Comparison of ENCODE assay signal across 8 cellular contexts in genomic region chr3:10783360-10784346, GRCh38. TPM values are rescaled to one million over a fixed set of nuclear protein-coding genes. Genes with fewer than 3 reads are reported as not detected.
DNase-seq lines count a peak whose midpoint lies in the region; ATAC-seq and TF ChIP-seq lines count a peak whose summit lies in the region.
"Had no signal": no experiment of that assay in that cellular context is flagged by ENCODE, and none has a peak within 500 bp of the region (broad histone marks: within the 10 kb centered on the region; RNA-seq: fewer than 3 reads in every experiment).

No MANE protein-coding gene starts in this region.

- no TSS peak for BruUV-seq in Caco-2 (replicated peaks; lab: Mats Ljungman, UMichigan)

- ATAC-seq in GM19395 (IDR thresholded peaks at IDR 0.05; ENCODE audit: unreplicated experiment): peak; percentile 65
- ATAC-seq in HG03039 (IDR thresholded peaks at IDR 0.05; ENCODE audit: unreplicated experiment): no peak
- ATAC-seq in HG03354 (IDR thresholded peaks at IDR 0.05; ENCODE audit: poor library complexity, severe bottlenecking, unreplicated experiment): no peak

- H3K36me3 ChIP-seq in Caco-2 (ENCODE audit: control insufficient read depth, insufficient read depth, low read length) (no peaks in the 10 kb centered on the region), neural cell (ENCODE audit: insufficient read depth, low read length) (no peaks in the 10 kb centered on the region)

- peak in 1 of 2 experiments; percentile 56 for DNase-seq in Caco-2
- DNase-seq in RKO (ENCODE audit: low spot score): peak; percentile 48
- peak; percentile 57 for DNase-seq in endothelial cell (ENCODE audit: low spot score)

- H3K4me2 ChIP-seq in neural cell (ENCODE audit: low read length): no peak overlapping the region

- no peak overlapping the region for H2AFZ ChIP-seq in neural cell (ENCODE audit: low read depth, low read length)

- H3K9me3 Mint-ChIP-seq in Caco-2 (ENCODE audit: unreplicated experiment) (no peaks in the 10 kb centered on the region), endothelial cell (ENCODE audit: unreplicated experiment) (no peaks in the 10 kb centered on the region)

- intact Hi-C loops in Caco-2 (cut with micrococcal nuclease; ENCODE audit: unreplicated experiment): loop anchor here (1.0 kb wide), 1 partner anchor 25 kb away; no protein-coding TSS in a partner anchor

- no peaks in the 10 kb centered on the region for H3F3A ChIP-seq in neural cell (ENCODE audit: insufficient read depth, low read length, poor library complexity, severe bottlenecking)

- POLR2A ChIA-PET in Caco-2 (lab: Charles Lee): no interaction called here

- H3K9me2 ChIP-seq in neural cell (ENCODE audit: insufficient read depth, low read length): no peaks in the 10 kb centered on the region

- no peak overlapping the region for H3K4me3 ChIP-seq in Caco-2 (ENCODE audit: low read depth, low read length)
- no peak overlapping the region for H3K4me3 ChIP-seq in neural cell (ENCODE audit: low read length)

- no peak for TF ChIP-seq EP300 in neural cell (conservative IDR thresholded peaks at IDR 0.05; ENCODE audit: poor library complexity, severe bottlenecking)

- H3K27ac Mint-ChIP-seq in Caco-2 (ENCODE audit: unreplicated experiment) (no peak overlapping the region), endothelial cell (ENCODE audit: unreplicated experiment) (peak overlapping the region; percentile 57)

- H3K4me1 Mint-ChIP-seq in Caco-2 (ENCODE audit: low read depth, unreplicated experiment): peaks cover 8% of the 10 kb centered on the region
- H3K4me1 Mint-ChIP-seq in endothelial cell (ENCODE audit: unreplicated experiment): peaks cover 16% of the 10 kb centered on the region

- TF ChIP-seq CTCF in Caco-2 (IDR thresholded peaks at IDR 0.05; ENCODE audit: insufficient read depth in 1 of 2, low read depth in 1 of 2, low read length in 1 of 2, severe bottlenecking in 1 of 2, unreplicated experiment in 1 of 2) (peak; percentile 66 to 82), endothelial cell (IDR thresholded peaks at IDR 0.05; ENCODE audit: unreplicated experiment) (peak; percentile 97), neural cell (IDR thresholded peaks at IDR 0.05; ENCODE audit: poor library complexity, severe bottlenecking) (peak; percentile 46)

- no peaks in the 10 kb centered on the region for H3K79me2 ChIP-seq in neural cell (replicated peaks; ENCODE audit: insufficient read depth, low read length)

- H3K36me3 Mint-ChIP-seq in Caco-2 (ENCODE audit: insufficient read depth, unreplicated experiment) (no peaks in the 10 kb centered on the region), endothelial cell (ENCODE audit: low read depth, unreplicated experiment) (no peaks in the 10 kb centered on the region)

- TF ChIP-seq RAD21 in neural cell (conservative IDR thresholded peaks at IDR 0.05): no peak

- no peaks in the 10 kb centered on the region for H3K27me3 Mint-ChIP-seq in Caco-2 (ENCODE audit: insufficient read depth, unreplicated experiment)
- H3K27me3 Mint-ChIP-seq in endothelial cell (ENCODE audit: unreplicated experiment): peaks cover 3% of the 10 kb centered on the region

- H4K20me1 ChIP-seq in neural cell (ENCODE audit: insufficient read depth): no peaks in the 10 kb centered on the region

- no peak overlapping the region for H3K9ac ChIP-seq in neural cell (ENCODE audit: low read length)

- H3K27ac ChIP-seq in neural cell (ENCODE audit: low read length): no peak overlapping the region

- H3K9me3 ChIP-seq in Caco-2: no peaks in the 10 kb centered on the region
- H3K9me3 ChIP-seq in neural cell (ENCODE audit: low read length): no peaks in the 10 kb centered on the region

- H3K27me3 ChIP-seq in Caco-2 (replicated peaks; ENCODE audit: control insufficient read depth, insufficient read depth, low read length) (no peaks in the 10 kb centered on the region), neural cell (ENCODE audit: insufficient read depth, low read depth, low read length) (no peaks in the 10 kb centered on the region)

- no peaks in the 10 kb centered on the region for H3K4me1 ChIP-seq in Caco-2

- H3K4me3 Mint-ChIP-seq in Caco-2 (ENCODE audit: unreplicated experiment) (no peak overlapping the region), endothelial cell (ENCODE audit: unreplicated experiment) (no peak overlapping the region)

- CTCF ChIA-PET in Caco-2 (lab: Charles Lee): no interaction called here

TF ChIP-seq in neural cell, 6 proteins besides CTCF, POLR2A, EP300 and RAD21:
- TF ChIP-seq TAF1 (IDR thresholded peaks at IDR 0.05; ENCODE audit: low read depth) (no peak), SMC3 (conservative IDR thresholded peaks at IDR 0.05; ENCODE audit: poor library complexity) (no peak)

RNA-seq across cellular contexts. Expression of gene SLC6A11, which starts 32.4 kb away (rescaled TPM):
- total RNA-seq in Caco-2 (2022) (not detected in 2 replicates), endothelial cell (ENCODE audit: unreplicated experiment) (0.15 TPM)
- 2.8 and 4.2 TPM in 2 replicates for polyA plus RNA-seq in neural cell
- 5.0 and 5.8 TPM in 2 replicates for polyA minus RNA-seq in neural cell
- total RNA-seq: pulmonary artery endothelial cell had no signal

Comparison
In these comparisons a context has a peak if more than half of its experiments do, and no peak if none do; other contexts are left out.
1. CTCF ChIP-seq: peak in every context shown above with its lines; median percentile 97 in endothelial cell; 74 in Caco-2; 46 in neural cell.